Comparison of ENCODE assay signal across 9 cellular contexts in the genomic region with DNA sequence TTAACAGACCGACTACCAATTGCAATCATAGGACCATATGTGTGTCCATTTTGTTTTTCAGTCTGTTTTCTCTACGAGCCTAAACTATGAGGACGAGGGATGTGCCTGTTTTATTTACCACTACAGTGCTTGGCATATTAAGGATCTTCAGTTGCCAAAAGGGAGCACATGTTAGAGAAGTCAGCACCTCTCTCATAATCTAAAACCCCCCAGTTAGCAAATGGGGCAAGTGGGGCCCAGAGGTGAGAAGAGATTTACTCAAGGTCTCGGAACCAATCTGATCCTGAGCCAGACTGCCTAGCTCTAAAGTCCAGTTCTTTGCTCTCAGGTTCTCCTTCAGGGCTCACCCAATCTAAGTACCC. TPM values are rescaled to one million over a fixed set of nuclear protein-coding genes. Genes with fewer than 3 reads are reported as not detected.
A peak's percentile ranks its signal among the peaks of the same experiment; 100 is the strongest.
DNase-seq lines count a peak whose midpoint lies in the region; ATAC-seq and TF ChIP-seq lines count a peak whose summit lies in the region.
"Had no signal": no experiment of that assay in that cellular context is flagged by ENCODE, and none has a peak within 500 bp of the region (broad histone marks: within the 10 kb centered on the region; RNA-seq: fewer than 3 reads in every experiment).

No MANE protein-coding gene starts in this region.

- intact Hi-C loops in activated CD4-positive, alpha-beta T cell treated with anti-CD3 and anti-CD28 coated beads, Interleukin-2, amount 10 ng/mL, durations not matched to agents 24 days and 14 days (cut with micrococcal nuclease): loop anchor here (2.0 kb wide), 1 partner anchor 38 kb away; a partner anchor contains a TSS
- intact Hi-C loops in activated B cell treated with CpG ODN at 0.5 μM for 24 hours (cut with micrococcal nuclease) (no loop called here), gastrocnemius medialis (cut with DNase I; ENCODE audit: low total_unique reads) (no loop called here)

- H3K27ac Mint-ChIP-seq in activated CD4-positive, alpha-beta T cell treated with anti-CD3 and anti-CD28 coated beads, Interleukin-2, amount 10 ng/mL, durations not matched to agents 24 days and 14 days: peak overlapping the region; percentile 56
- H3K27ac Mint-ChIP-seq in activated B cell treated with CpG ODN at 0.5 μM for 24 hours: no peak overlapping the region
- peak overlapping the region; percentile 30 for H3K27ac Mint-ChIP-seq in endothelial cell (ENCODE audit: unreplicated experiment)

- peaks cover 5 to 8% of the 10 kb centered on the region in 2 donors for H3K4me1 ChIP-seq in gastrocnemius medialis
- H3K4me1 ChIP-seq in BE2C: peaks cover 20% of the 10 kb centered on the region

- no peaks in the 10 kb centered on the region for H3K9me3 ChIP-seq in gastrocnemius medialis
- peaks cover 10% of the 10 kb centered on the region for H3K9me3 ChIP-seq in BE2C
- H3K9me3 ChIP-seq: sigmoid colon had no signal

- CTCF ChIA-PET in activated B cell treated with CpG ODN at 0.5 μM for 24 hours (lab: Charles Lee): no interaction called here

- H3K4me1 Mint-ChIP-seq in activated CD4-positive, alpha-beta T cell treated with anti-CD3 and anti-CD28 coated beads, Interleukin-2, amount 10 ng/mL, durations not matched to agents 24 days and 14 days: peaks cover 18% of the 10 kb centered on the region
- peaks cover 21% of the 10 kb centered on the region for H3K4me1 Mint-ChIP-seq in activated B cell treated with CpG ODN at 0.5 μM for 24 hours
- H3K4me1 Mint-ChIP-seq in endothelial cell (ENCODE audit: unreplicated experiment): peaks cover 15% of the 10 kb centered on the region

- H3K4me3 ChIP-seq in gastrocnemius medialis (no peak overlapping the region), BE2C (ENCODE audit: low read depth, low read length) (no peak overlapping the region)

- no peak for DNase-seq in activated CD4-positive, alpha-beta T cell treated with anti-CD3 and anti-CD28 coated beads, Interleukin-2, amount 10 ng/mL, durations not matched to agents 24 days and 14 days
- DNase-seq in activated CD4-positive, alpha-beta T cell treated with anti-CD3 and anti-CD28 coated beads for 48 hours: no peak
- DNase-seq in activated B cell treated with CpG ODN at 0.5 μM for 24 hours (no peak), endothelial cell (ENCODE audit: low spot score) (no peak), gastrocnemius medialis (no peak), iPS-NIHi11 (ENCODE audit: low spot score) (no peak), BE2C (no peak)
- DNase-seq: sigmoid colon had no signal

- peak overlapping the region; percentile 68 for H3K4me3 Mint-ChIP-seq in activated CD4-positive, alpha-beta T cell treated with anti-CD3 and anti-CD28 coated beads, Interleukin-2, amount 10 ng/mL, durations not matched to agents 24 days and 14 days
- H3K4me3 Mint-ChIP-seq in activated B cell treated with CpG ODN at 0.5 μM for 24 hours (peak overlapping the region; percentile 79), endothelial cell (ENCODE audit: unreplicated experiment) (peak overlapping the region; percentile 89)

- in situ Hi-C loops in gastrocnemius medialis (cut with MboI; ENCODE audit: low sequenced_read_pairs in 4 of 4): no loop called here

- TF ChIP-seq CTCF in activated B cell treated with CpG ODN at 0.5 μM for 24 hours (IDR thresholded peaks at IDR 0.05) (no peak), endothelial cell (IDR thresholded peaks at IDR 0.05; ENCODE audit: unreplicated experiment) (no peak), gastrocnemius medialis (IDR thresholded peaks at IDR 0.05 in 4 of 5, conservative IDR thresholded peaks at IDR 0.05 in 1 of 5) (no peak), BE2C (IDR thresholded peaks at IDR 0.05; ENCODE audit: low read depth, low read length) (no peak)

- H3K36me3 ChIP-seq in gastrocnemius medialis (no peaks in the 10 kb centered on the region), BE2C (0 out of 2 replicates have a peak, but pooled peaks cover 4% of the 10 kb centered on the region)
- H3K36me3 ChIP-seq: sigmoid colon had no signal

- H3K27me3 Mint-ChIP-seq in activated CD4-positive, alpha-beta T cell treated with anti-CD3 and anti-CD28 coated beads, Interleukin-2, amount 10 ng/mL, durations not matched to agents 24 days and 14 days: peaks cover 61% of the 10 kb centered on the region
- H3K27me3 Mint-ChIP-seq in activated B cell treated with CpG ODN at 0.5 μM for 24 hours (peaks cover 11% of the 10 kb centered on the region), endothelial cell (ENCODE audit: unreplicated experiment) (peaks cover 19% of the 10 kb centered on the region)

- H3K9me3 Mint-ChIP-seq in activated CD4-positive, alpha-beta T cell treated with anti-CD3 and anti-CD28 coated beads, Interleukin-2, amount 10 ng/mL, durations not matched to agents 24 days and 14 days: no peaks in the 10 kb centered on the region
- H3K9me3 Mint-ChIP-seq in activated B cell treated with CpG ODN at 0.5 μM for 24 hours (no peaks in the 10 kb centered on the region), endothelial cell (ENCODE audit: unreplicated experiment) (no peaks in the 10 kb centered on the region)

- POLR2A ChIA-PET in activated B cell treated with CpG ODN at 0.5 μM for 24 hours (lab: Charles Lee): interaction anchor here (2.4 kb wide), 1 partner anchor 30 kb away, joined by 13 read pairs; a partner anchor contains a TSS

- H3K27ac ChIP-seq in gastrocnemius medialis: no peak overlapping the region
- H3K27ac ChIP-seq: sigmoid colon had no signal

- TF ChIP-seq POLR2A in gastrocnemius medialis (IDR thresholded peaks at IDR 0.05): no peak

- H3K36me3 Mint-ChIP-seq in activated CD4-positive, alpha-beta T cell treated with anti-CD3 and anti-CD28 coated beads, Interleukin-2, amount 10 ng/mL, durations not matched to agents 24 days and 14 days (ENCODE audit: low read depth): peaks cover 5% of the 10 kb centered on the region
- H3K36me3 Mint-ChIP-seq in activated B cell treated with CpG ODN at 0.5 μM for 24 hours (ENCODE audit: low read depth): no peaks in the 10 kb centered on the region
- peaks cover 11% of the 10 kb centered on the region for H3K36me3 Mint-ChIP-seq in endothelial cell (ENCODE audit: low read depth, unreplicated experiment)

- no peak for ATAC-seq in activated B cell treated with CpG ODN at 0.5 μM for 24 hours (ENCODE audit: low read depth)
- peak; percentile 2 to 12 for ATAC-seq in gastrocnemius medialis
- no peak for ATAC-seq in GM21529 (IDR thresholded peaks at IDR 0.05; ENCODE audit: unreplicated experiment)

- H3K27me3 ChIP-seq in gastrocnemius medialis: no peaks in the 10 kb centered on the region
- H3K27me3 ChIP-seq in BE2C: peaks cover 9% of the 10 kb centered on the region

RNA-seq across cellular contexts. Expression of a gene that starts 0.6 kb away (rescaled TPM):
- 9.2 and 9.8 TPM in 2 replicates for total RNA-seq in activated CD4-positive, alpha-beta T cell treated with anti-CD3 and anti-CD28 coated beads, Interleukin-2, amount 10 ng/mL, durations not matched to agents 24 days and 14 days
- total RNA-seq in activated B cell treated with CpG ODN at 0.5 μM for 24 hours (3.3 and 3.7 TPM in 2 replicates), endothelial cell (ENCODE audit: unreplicated experiment) (16.4 TPM), gastrocnemius medialis (1 to 10 TPM; 1.5 to 3.2 (median 2.0) TPM)
- 145 TPM for polyA plus RNA-seq in BE2C (2012; ENCODE audit: insufficient read depth, insufficient read length, low read depth)

RNA-seq across cellular contexts. Expression of a gene that starts 30.2 kb away (rescaled TPM):
- 229 and 237 TPM in 2 replicates for total RNA-seq in activated CD4-positive, alpha-beta T cell treated with anti-CD3 and anti-CD28 coated beads, Interleukin-2, amount 10 ng/mL, durations not matched to agents 24 days and 14 days
- 44.4 and 45.6 TPM in 2 replicates for total RNA-seq in activated B cell treated with CpG ODN at 0.5 μM for 24 hours
- total RNA-seq in endothelial cell (ENCODE audit: unreplicated experiment): 27.8 TPM
- 10 to 100 TPM in 1 of 4 donors, 1 to 10 TPM in 3; 3.5 to 12.5 (median 6.6) TPM for total RNA-seq in gastrocnemius medialis
- 39.5 TPM for polyA plus RNA-seq in BE2C (2012; ENCODE audit: insufficient read depth, insufficient read length, low read depth)

RNA-seq across cellular contexts. Expression of a gene that starts 37.9 kb away (rescaled TPM):
- 32.9 and 37.2 TPM in 2 replicates for total RNA-seq in activated CD4-positive, alpha-beta T cell treated with anti-CD3 and anti-CD28 coated beads, Interleukin-2, amount 10 ng/mL, durations not matched to agents 24 days and 14 days
- total RNA-seq in activated B cell treated with CpG ODN at 0.5 μM for 24 hours: 17.5 and 18.3 TPM in 2 replicates
- 36.9 TPM for total RNA-seq in endothelial cell (ENCODE audit: unreplicated experiment)
- 10 to 100 TPM; 29.2 to 42.1 (median 31.1) TPM for total RNA-seq in gastrocnemius medialis
- polyA plus RNA-seq in BE2C (2012; ENCODE audit: insufficient read depth, insufficient read length, low read depth): 64.6 TPM

RNA-seq across cellular contexts. Expression of a gene that starts 44.3 kb away (rescaled TPM):
- total RNA-seq in activated CD4-positive, alpha-beta T cell treated with anti-CD3 and anti-CD28 coated beads, Interleukin-2, amount 10 ng/mL, durations not matched to agents 24 days and 14 days: 6.9 and 8.0 TPM in 2 replicates
- total RNA-seq in activated B cell treated with CpG ODN at 0.5 μM for 24 hours (36.1 and 42.0 TPM in 2 replicates), endothelial cell (ENCODE audit: unreplicated experiment) (8.7 TPM), gastrocnemius medialis (10 to 100 TPM; 22.9 to 37.5 (median 30.1) TPM)
- 4.2 TPM for polyA plus RNA-seq in BE2C (2012; ENCODE audit: insufficient read depth, insufficient read length, low read depth)

Comparison
In these comparisons a context has a peak if more than half of its experiments do, and no peak if none do; other contexts are left out.
1. ATAC-seq: peak in gastrocnemius medialis (2 of 2); none in activated B cell treated with CpG ODN at 0.5 μM for 24 hours (single experiment) and GM21529 (single experiment).
2. Peak in every context shown above with its lines, with median percentiles within 50 percentile points of each other: H3K4me3 Mint-ChIP-seq.